In the genomic region with DNA sequence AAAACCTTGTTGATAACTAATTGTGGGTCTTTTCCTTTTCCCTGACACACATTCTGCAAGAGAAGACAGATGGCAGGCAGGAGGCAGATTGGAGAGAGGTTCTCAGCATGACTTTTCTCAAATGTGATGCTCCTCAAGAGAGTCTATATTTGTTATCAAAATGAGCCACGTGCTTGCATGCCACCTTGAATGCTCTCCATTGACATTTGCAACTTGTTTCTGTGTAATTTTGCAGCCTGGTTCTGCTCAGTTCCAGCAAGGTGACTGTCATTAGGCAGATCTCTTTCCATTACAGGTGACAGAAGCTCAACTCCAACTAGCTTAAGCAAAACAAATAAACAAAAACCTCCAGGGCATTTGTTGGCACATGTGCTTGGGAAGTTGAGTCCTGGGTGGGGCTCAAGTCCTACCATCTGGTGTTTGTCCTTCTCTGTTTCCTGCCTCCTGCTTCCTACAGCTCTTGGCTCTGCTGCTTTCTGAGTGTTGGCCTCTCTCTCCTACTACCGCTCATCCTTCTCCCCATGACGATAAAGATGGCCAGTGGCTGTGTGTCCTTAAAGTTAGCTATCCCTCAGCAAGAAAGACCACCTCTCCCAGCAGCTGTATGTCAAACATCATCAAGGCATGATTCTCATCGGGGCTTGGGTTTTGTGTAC, we compare ENCODE assay signal across 12 cellular contexts. TPM values are rescaled to one million over a fixed set of nuclear protein-coding genes. Genes with fewer than 3 reads are reported as not detected.
A peak's percentile ranks its signal among the peaks of the same experiment; 100 is the strongest.
DNase-seq lines count a peak whose midpoint lies in the region; ATAC-seq and TF ChIP-seq lines count a peak whose summit lies in the region.
"Had no signal": no experiment of that assay in that cellular context is flagged by ENCODE, and none has a peak within 500 bp of the region (broad histone marks: within the 10 kb centered on the region; RNA-seq: fewer than 3 reads in every experiment).

No MANE protein-coding gene starts in this region.

- no peak overlapping the region for H3K4me3 ChIP-seq in fibroblast of villous mesenchyme (ENCODE audit: low read depth, low read length)
- no peak overlapping the region for H3K4me3 ChIP-seq in gastrocnemius medialis
- H3K4me3 ChIP-seq: coronary artery, MG63 had no signal

- in situ Hi-C loops in gastrocnemius medialis (cut with MboI; ENCODE audit: low sequenced_read_pairs in 4 of 4): no loop called here

- H3K27me3 ChIP-seq in gastrocnemius medialis: no peaks in the 10 kb centered on the region
- H3K27me3 ChIP-seq: MG63 had no signal

- H3K27ac ChIP-seq in gastrocnemius medialis: peak overlapping the region; percentile 44 to 66 (median 52)

- no peaks in the 10 kb centered on the region for H3K36me3 ChIP-seq in gastrocnemius medialis
- H3K36me3 ChIP-seq: MG63 had no signal

- peaks cover 9 to 22% of the 10 kb centered on the region in 2 donors for H3K4me1 ChIP-seq in gastrocnemius medialis

- intact Hi-C loops in gastrocnemius medialis (cut with DNase I; ENCODE audit: low total_unique reads): no loop called here

- TF ChIP-seq POLR2A in gastrocnemius medialis (IDR thresholded peaks at IDR 0.05): no peak

- no peaks in the 10 kb centered on the region for H3K9me3 ChIP-seq in gastrocnemius medialis
- H3K9me3 ChIP-seq: MG63 had no signal

- ATAC-seq in gastrocnemius medialis: peak; percentile 51 to 61
- ATAC-seq in HG02798 (IDR thresholded peaks at IDR 0.05; ENCODE audit: poor library complexity, unreplicated experiment): no peak
- ATAC-seq in GM21360 (IDR thresholded peaks at IDR 0.05; ENCODE audit: unreplicated experiment): no peak

- DNase-seq in DMS53 (lab: John Stamatoyannopoulos, UW) (peak; percentile 85), NCI-H524 (lab: John Stamatoyannopoulos, UW) (peak; percentile 42 to 80), fibroblast of villous mesenchyme (ENCODE audit: low read depth) (peak; percentile 62), gastrocnemius medialis (peak in 1 of 2 donors; percentile 33), GM19240 (ENCODE audit: insufficient read length, low spot score) (no peak)
- DNase-seq: activated CD4-positive, alpha-beta T cell treated with anti-CD3 and anti-CD28 coated beads for 48 hours; activated gamma-delta T cell treated with Interleukin-2 at 50 U/mL for 16 hours; MG63; SW 1271 had no signal

- TF ChIP-seq CTCF in fibroblast of villous mesenchyme (IDR thresholded peaks at IDR 0.05; ENCODE audit: insufficient read depth, low read depth, low read length): no peak
- TF ChIP-seq CTCF in gastrocnemius medialis (IDR thresholded peaks at IDR 0.05 in 4 of 5, conservative IDR thresholded peaks at IDR 0.05 in 1 of 5): no peak

RNA-seq across cellular contexts. Expression of gene GRK5, which starts 56.7 kb away (rescaled TPM):
- total RNA-seq in fibroblast of villous mesenchyme (15.5 and 16.0 TPM in 2 replicates), gastrocnemius medialis (10 to 100 TPM in 1 of 4 donors, 1 to 10 TPM in 3; 6.2 to 12.5 (median 9.1) TPM)

Comparison
In these comparisons a context has a peak if more than half of its experiments do, and no peak if none do; other contexts are left out.
1. ATAC-seq: peak in gastrocnemius medialis (2 of 2); none in HG02798 (single experiment) and GM21360 (single experiment).